In genomic region chr19:5292843-5293606, GRCh38 we compare ENCODE assay signal across 8 cellular contexts. TPM values are rescaled to one million over a fixed set of nuclear protein-coding genes. Genes with fewer than 3 reads are reported as not detected.
DNase-seq lines count a peak whose midpoint lies in the region; ATAC-seq and TF ChIP-seq lines count a peak whose summit lies in the region.

No MANE protein-coding gene starts in this region.

- H3K27ac ChIP-seq in GM23248 (no peak overlapping the region), SK-N-SH (ENCODE audit: low read depth in 2 of 2, low read length in 1 of 2) (peak overlapping the region; percentile 77 to 96), ascending aorta (peak overlapping the region; percentile 11 to 82), hepatocyte (peak overlapping the region; percentile 88)

- no peak for TF ChIP-seq CTCF in SK-N-SH (IDR thresholded peaks at IDR 0.05)
- no peak for TF ChIP-seq CTCF in ascending aorta (IDR thresholded peaks at IDR 0.05)
- no peak for TF ChIP-seq CTCF in hepatocyte (IDR thresholded peaks at IDR 0.05; ENCODE audit: poor library complexity)

- H3K79me2 ChIP-seq in GM23248 (ENCODE audit: insufficient read depth) = peaks cover 39% of the 10 kb centered on the region
- H3K79me2 ChIP-seq in SK-N-SH (ENCODE audit: insufficient read depth) = peaks cover 45% of the 10 kb centered on the region
- peaks cover 39% of the 10 kb centered on the region for H3K79me2 ChIP-seq in hepatocyte

- CTCF ChIA-PET in SK-N-SH (lab: Yijun Ruan, JAX) = interaction anchor here (0.6 to 0.8 kb wide), 3 partner anchors 10 to 244 kb away, joined by 3 read pairs; no protein-coding TSS in a partner anchor

- H4K20me1 ChIP-seq in GM23248 (ENCODE audit: insufficient read depth) (no peaks in the 10 kb centered on the region; the same call in 1 of the 2 replicates), SK-N-SH (ENCODE audit: insufficient read depth) (peaks cover 46% of the 10 kb centered on the region), hepatocyte (ENCODE audit: insufficient read depth, poor library complexity, severe bottlenecking) (peaks cover 36% of the 10 kb centered on the region)

- H2AFZ ChIP-seq in GM23248 (peak overlapping the region; percentile 82), SK-N-SH (ENCODE audit: low read depth) (peak overlapping the region; percentile 53; the same call in 1 of the 2 replicates), hepatocyte (peak overlapping the region; percentile 95)

- in situ Hi-C loops in GM23248 (cut with MboI) = no loop called here

- no peak for TF ChIP-seq RAD21 in SK-N-SH (IDR thresholded peaks at IDR 0.05; ENCODE audit: low read length)

- H3K9ac ChIP-seq in GM23248 (peak overlapping the region; percentile 85), SK-N-SH (peak overlapping the region; percentile 93)

- no peaks in the 10 kb centered on the region for H3K9me3 ChIP-seq in GM23248 (ENCODE audit: low read depth)
- no peaks in the 10 kb centered on the region for H3K9me3 ChIP-seq in SK-N-SH
- H3K9me3 ChIP-seq in ascending aorta = no peaks in the 10 kb centered on the region
- H3K9me3 ChIP-seq in hepatocyte (ENCODE audit: low read depth) = no peaks in the 10 kb centered on the region

- DNase-seq in AG20443 (ENCODE audit: low spot score) (peak; percentile 99), GM23248 (peak; percentile 92), SK-N-SH (peak; percentile 99), ascending aorta (ENCODE audit: low spot score in 2 of 2) (peak in 1 of 2 donors; percentile 80), hepatocyte (ENCODE audit: low spot score) (peak; percentile 89), retina (peak; percentile 73)

- H3K4me2 ChIP-seq in GM23248 (ENCODE audit: unreplicated experiment) = peak overlapping the region; percentile 82
- H3K4me2 ChIP-seq in SK-N-SH = peak overlapping the region; percentile 95
- peak overlapping the region; percentile 99 for H3K4me2 ChIP-seq in hepatocyte

- ATAC-seq in HG02678 (IDR thresholded peaks at IDR 0.05; ENCODE audit: unreplicated experiment) (no peak), GM19328 (IDR thresholded peaks at IDR 0.05; ENCODE audit: unreplicated experiment) (no peak)

- peak overlapping the region; percentile 81 for H3K4me3 ChIP-seq in GM23248
- H3K4me3 ChIP-seq in SK-N-SH (ENCODE audit: low read depth in 2 of 2, low read length in 1 of 2) = peak overlapping the region; percentile 78 to 85
- peak overlapping the region; percentile 46 to 92 for H3K4me3 ChIP-seq in ascending aorta
- H3K4me3 ChIP-seq in hepatocyte = peak overlapping the region; percentile 84

- H3K9me2 ChIP-seq in GM23248 (ENCODE audit: insufficient read depth) (no peaks in the 10 kb centered on the region), SK-N-SH (no peaks in the 10 kb centered on the region), hepatocyte (replicated peaks; ENCODE audit: insufficient read depth) (no peaks in the 10 kb centered on the region)

- no peak for TF ChIP-seq EP300 in SK-N-SH (IDR thresholded peaks at IDR 0.05; ENCODE audit: borderline replicate concordance in 1 of 2, low read depth in 1 of 2, low read length in 1 of 2)

- no peaks in the 10 kb centered on the region for H3K36me3 ChIP-seq in GM23248 (ENCODE audit: low read depth)
- no peaks in the 10 kb centered on the region for H3K36me3 ChIP-seq in SK-N-SH (replicated peaks in 1 of 2; ENCODE audit: control insufficient read depth in 1 of 2, insufficient read depth in 2 of 2, low read length in 1 of 2)
- H3K36me3 ChIP-seq in ascending aorta = no peaks in the 10 kb centered on the region
- H3K36me3 ChIP-seq in hepatocyte (replicated peaks; ENCODE audit: insufficient read depth, low read depth) = no peaks in the 10 kb centered on the region

- intact Hi-C loops in ascending aorta (cut with DNase I) = loop anchor here (1.0 to 10.0 kb wide), 5 partner anchors 16 to 418 kb away; partner anchors contain the start of genes HSD11B1L, MICOS13 and PTPRS

- POLR2A ChIA-PET in SK-N-SH (lab: Yijun Ruan, JAX) = interaction anchor here (0.5 to 1.5 kb wide), 8 partner anchors 10 to 244 kb away, joined by 3 to 8 read pairs (median 4); no protein-coding TSS in a partner anchor

- no peaks in the 10 kb centered on the region for H3K27me3 ChIP-seq in GM23248 (replicated peaks; ENCODE audit: insufficient read depth)
- no peaks in the 10 kb centered on the region for H3K27me3 ChIP-seq in SK-N-SH (ENCODE audit: insufficient read depth)
- H3K27me3 ChIP-seq in ascending aorta = no peaks in the 10 kb centered on the region
- H3K27me3 ChIP-seq in hepatocyte = no peaks in the 10 kb centered on the region

- 2% methylated on average over 13 to 43 of the region's 67 CpGs for WGBS in GM23248 (ENCODE audit: low coverage in 1 of 2, low lambda C conversion rate in 2 of 2, missing lambda C conversion rate in 2 of 2), 2 experiments
- WGBS in SK-N-SH (ENCODE audit: low lambda C conversion rate) = 3% methylated on average over 23 of the region's 67 CpGs
- WGBS in hepatocyte (ENCODE audit: low lambda C conversion rate, missing lambda C conversion rate) = under 1% methylated on average over 31 of the region's 67 CpGs

- H3K4me1 ChIP-seq in GM23248 (ENCODE audit: insufficient read depth) (peaks cover 4% of the 10 kb centered on the region; the same call in 1 of the 2 replicates), SK-N-SH (ENCODE audit: control insufficient read depth in 1 of 2, insufficient read depth in 2 of 2, low read depth in 1 of 2, low read length in 1 of 2) (peaks cover 4 to 39% of the 10 kb centered on the region in 2 experiments; a peak in 1 of 4 replicates), ascending aorta (peaks cover 9 to 10% of the 10 kb centered on the region in 2 donors), hepatocyte (ENCODE audit: insufficient read depth) (peaks cover 9% of the 10 kb centered on the region)

- H3F3A ChIP-seq in GM23248 (ENCODE audit: insufficient read depth) = no peaks in the 10 kb centered on the region
- H3F3A ChIP-seq in SK-N-SH (replicated peaks; ENCODE audit: insufficient read depth) = peaks cover 3% of the 10 kb centered on the region

TF ChIP-seq in SK-N-SH, 30 proteins besides CTCF, POLR2A, EP300 and RAD21:
- TF ChIP-seq RXRA (IDR thresholded peaks at IDR 0.05; ENCODE audit: borderline replicate concordance, low read depth) = no peak
- no peak for TF ChIP-seq NFIC (IDR thresholded peaks at IDR 0.05; ENCODE audit: borderline replicate concordance)
- TF ChIP-seq ZBTB33 (IDR thresholded peaks at IDR 0.05; ENCODE audit: borderline replicate concordance, low read depth) = no peak
- TF ChIP-seq TAF1 (IDR thresholded peaks at IDR 0.05; ENCODE audit: borderline replicate concordance, low read depth, low read length) = peak; percentile 71; the same call in 1 of the 2 replicates
- no peak for TF ChIP-seq TCF12 (IDR thresholded peaks at IDR 0.05)
- TF ChIP-seq RCOR1 (IDR thresholded peaks at IDR 0.05; ENCODE audit: low read length) = no peak
- TF ChIP-seq GABPA (IDR thresholded peaks at IDR 0.05; ENCODE audit: low read depth) = peak; percentile 40; the same call in 1 of the 2 replicates
- TF ChIP-seq POLR2AphosphoS5 (IDR thresholded peaks at IDR 0.05; ENCODE audit: low read depth, low read length) = peak; percentile 72
- TF ChIP-seq YY1 (IDR thresholded peaks at IDR 0.05; ENCODE audit: low read depth) = no peak
- TF ChIP-seq, protein P1, sequence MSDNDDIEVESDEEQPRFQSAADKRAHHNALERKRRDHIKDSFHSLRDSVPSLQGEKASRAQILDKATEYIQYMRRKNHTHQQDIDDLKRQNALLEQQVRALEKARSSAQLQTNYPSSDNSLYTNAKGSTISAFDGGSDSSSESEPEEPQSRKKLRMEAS (IDR thresholded peaks at IDR 0.05; ENCODE audit: low read depth) = peak; percentile 18; the same call in 1 of the 2 replicates
- TF ChIP-seq TEAD4 (IDR thresholded peaks at IDR 0.05; ENCODE audit: borderline replicate concordance, insufficient read depth) = no peak
- no peak for TF ChIP-seq NRF1 (IDR thresholded peaks at IDR 0.05; ENCODE audit: low read depth, low read length)

RNA-seq across cellular contexts. Expression of gene PTPRS, which starts 47.6 kb away (rescaled TPM):
- total RNA-seq in GM23248 (2014; rRNA removed; shearing (Covaris generic)) = 196 and 215 TPM in 2 replicates
- polyA plus RNA-seq in GM23248 (2016; fragmentation: Nextera tagmentation; extraction: Ambion mirVana) (20.2 and 21.7 TPM in 2 replicates), SK-N-SH (2012; rRNA removed) (57.1 and 91.0 TPM in 2 replicates), hepatocyte (21.9 and 25.7 TPM in 2 replicates)
- 27.1 and 43.7 TPM in 2 replicates for polyA plus RNA-seq in SK-N-SH (2012; cell fraction: cytosol; rRNA removed)
- 144 and 167 TPM in 2 replicates for polyA plus RNA-seq in SK-N-SH (2012; cell fraction: nucleus; rRNA removed)
- total RNA-seq in ascending aorta (517 TPM), hepatocyte (39.1 and 65.5 TPM in 2 replicates)
